Comparison of ENCODE assay signal across 20 cellular contexts in genomic region chr14:78785265-78785664, GRCh38.
DNase-seq lines count a peak whose midpoint lies in the region; FAIRE-seq lines count a peak whose summit lies in the region.
"Had no signal": no experiment of that assay in that cellular context is flagged by ENCODE, and none has a peak within 500 bp of the region (broad histone marks: within the 10 kb centered on the region; RNA-seq: fewer than 3 reads in every experiment).

No MANE protein-coding gene starts in this region.

- DNase-seq in fibroblast of gingiva (ENCODE audit: low read depth) (peak; percentile 40), occipital lobe (lab: John Stamatoyannopoulos, UW) (peak; percentile 50), C1 segment of cervical spinal cord (lab: John Stamatoyannopoulos, UW) (no peak), GM19239 (ENCODE audit: insufficient read length, low spot score) (no peak), NCI-H526 treated with DMSO at 0.1 percent for 48 hours (lab: John Stamatoyannopoulos, UW) (no peak), NCI-H510A (lab: John Stamatoyannopoulos, UW) (no peak)
- DNase-seq: BE2C; CD4-positive, alpha-beta T cell; COR-L47; DMS79 treated with DMSO at 0.1 percent for 48 hours; H7; HFFc6; NCI-H1105; NCI-H146; NCI-H2029; NCI-H226; NCI-H524; NCI-H82 had no signal

- FAIRE-seq in GM19239 (lab: Jason Lieb, UNC), result no peak
- FAIRE-seq: K562 had no signal

- H3K27ac ChIP-seq in angular gyrus (ENCODE audit: low read depth, low read length), result peak overlapping the region; percentile 46

Comparison
In these comparisons a context has a peak if more than half of its experiments do, and no peak if none do; other contexts are left out.
1. DNase-seq: peak in fibroblast of gingiva (single experiment) and occipital lobe (single experiment); none in C1 segment of cervical spinal cord (0 of 14), GM19239 (single experiment), NCI-H526 treated with DMSO at 0.1 percent for 48 hours (single experiment) and NCI-H510A (single experiment).